In the genomic region with DNA sequence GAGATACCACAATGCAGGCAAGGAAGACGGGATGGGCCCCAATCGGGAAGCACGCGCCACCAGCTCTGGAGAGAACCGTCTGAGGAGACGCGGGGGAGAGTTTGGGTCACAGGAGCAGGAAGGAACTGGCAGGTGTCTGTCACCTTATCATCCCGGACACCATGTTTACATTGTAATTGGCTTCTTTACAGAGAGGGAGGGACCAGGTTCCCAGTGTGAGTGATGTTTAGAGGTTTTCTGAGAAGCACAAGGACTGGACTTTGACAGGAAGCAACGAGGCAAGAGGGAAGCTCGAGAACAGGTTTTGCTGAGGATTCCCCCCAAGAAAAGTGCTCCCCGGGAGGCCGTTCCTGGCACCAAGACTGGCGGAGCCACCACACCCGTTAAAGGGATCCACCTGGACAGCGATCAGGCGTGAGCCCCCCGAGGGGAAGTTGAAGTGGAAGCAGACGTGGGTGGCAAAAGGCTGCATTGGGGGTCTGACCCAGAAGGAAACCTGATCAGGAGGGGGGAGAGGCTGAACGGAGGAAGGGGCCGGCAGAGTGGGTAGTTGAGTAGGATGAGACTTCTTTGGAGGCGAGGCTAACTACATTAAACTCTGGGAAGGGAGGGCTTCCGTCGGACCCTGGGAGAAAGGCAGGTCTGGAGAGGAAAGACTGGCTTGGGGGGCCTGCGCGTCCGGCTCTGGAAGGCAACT, we compare ENCODE assay signal across 8 cellular contexts. TPM values are rescaled to one million over a fixed set of nuclear protein-coding genes. Genes with fewer than 3 reads are reported as not detected.
DNase-seq lines count a peak whose midpoint lies in the region; ATAC-seq and TF ChIP-seq lines count a peak whose summit lies in the region.

No MANE protein-coding gene starts in this region.

- peaks cover 41% of the 10 kb centered on the region for H4K20me1 ChIP-seq in SK-N-SH (ENCODE audit: insufficient read depth)

- CTCF ChIA-PET in SK-N-SH (lab: Yijun Ruan, JAX): interaction anchor here (0.6 to 1.6 kb wide), 4 partner anchors 50 to 472 kb away, joined by 3 to 4 read pairs (median 3); no protein-coding TSS in a partner anchor

- TF ChIP-seq CTCF in SK-N-SH (IDR thresholded peaks at IDR 0.05): no peak

- no peaks in the 10 kb centered on the region for H3K27me3 ChIP-seq in SK-N-SH (ENCODE audit: insufficient read depth)
- no peaks in the 10 kb centered on the region for H3K27me3 ChIP-seq in iPS DF 6.9 (ENCODE audit: control insufficient read depth, insufficient read depth, low read length)

- peak overlapping the region; percentile 85 for H3K9ac ChIP-seq in SK-N-SH

- no peak for TF ChIP-seq EP300 in SK-N-SH (IDR thresholded peaks at IDR 0.05; ENCODE audit: borderline replicate concordance in 1 of 2, low read depth in 1 of 2, low read length in 1 of 2)

- 2% methylated on average over 26 of the region's 26 CpGs for WGBS in SK-N-SH (ENCODE audit: low lambda C conversion rate)
- no CpG with 5 or more reads among the region's 26 CpGs for WGBS in iPS DF 6.9 (ENCODE audit: insufficient coverage, insufficient read length)

- no peaks in the 10 kb centered on the region for H3K9me2 ChIP-seq in SK-N-SH

- peak overlapping the region; percentile 69 to 81 for H3K27ac ChIP-seq in SK-N-SH (ENCODE audit: low read depth in 2 of 2, low read length in 1 of 2)
- no peak overlapping the region for H3K27ac ChIP-seq in iPS DF 6.9 (ENCODE audit: low read length)

- H3K9me3 ChIP-seq in SK-N-SH (no peaks in the 10 kb centered on the region), iPS DF 6.9 (ENCODE audit: control insufficient read depth, insufficient read depth, low read length) (no peaks in the 10 kb centered on the region)

- peak overlapping the region; percentile 81 to 92 for H3K4me3 ChIP-seq in SK-N-SH (ENCODE audit: low read depth in 2 of 2, low read length in 1 of 2)
- peak overlapping the region; percentile 91 for H3K4me3 ChIP-seq in iPS DF 6.9 (ENCODE audit: low read length)

- H3K4me2 ChIP-seq in SK-N-SH: peak overlapping the region; percentile 95

- TF ChIP-seq RAD21 in SK-N-SH (IDR thresholded peaks at IDR 0.05; ENCODE audit: low read length): no peak

- H3K36me3 ChIP-seq in SK-N-SH (replicated peaks in 1 of 2; ENCODE audit: control insufficient read depth in 1 of 2, insufficient read depth in 2 of 2, low read length in 1 of 2): no peaks in the 10 kb centered on the region
- no peaks in the 10 kb centered on the region for H3K36me3 ChIP-seq in iPS DF 6.9 (ENCODE audit: control insufficient read depth, insufficient read depth, low read length)

- ATAC-seq in HG02571 (IDR thresholded peaks at IDR 0.05; ENCODE audit: unreplicated experiment): no peak

- POLR2A ChIA-PET in SK-N-SH (lab: Yijun Ruan, JAX): no interaction called here

- peaks cover 10 to 19% of the 10 kb centered on the region in 2 experiments; a peak in 3 of 4 replicates for H3K4me1 ChIP-seq in SK-N-SH (ENCODE audit: control insufficient read depth in 1 of 2, insufficient read depth in 2 of 2, low read depth in 1 of 2, low read length in 1 of 2)
- no peaks in the 10 kb centered on the region for H3K4me1 ChIP-seq in iPS DF 6.9 (ENCODE audit: control insufficient read depth, insufficient read depth, low read length)

- H3K79me2 ChIP-seq in SK-N-SH (ENCODE audit: insufficient read depth): peaks cover 55% of the 10 kb centered on the region

- peaks cover 9% of the 10 kb centered on the region for H3F3A ChIP-seq in SK-N-SH (replicated peaks; ENCODE audit: insufficient read depth)

- DNase-seq in CD1c-positive myeloid dendritic cell (ENCODE audit: extremely low spot score): peak; percentile 54
- DNase-seq in GM19240 (ENCODE audit: insufficient read length, low spot score): peak; percentile 27
- DNase-seq in HuH-7 (ENCODE audit: low spot score): peak; percentile 71
- DNase-seq in SK-N-SH: no peak
- DNase-seq in astrocyte of the hippocampus (ENCODE audit: low read depth, low spot score): peak; percentile 47
- no peak for DNase-seq in iPS DF 6.9 (ENCODE audit: low read depth, low spot score)
- peak; percentile 78 for DNase-seq in retina

- peak overlapping the region; percentile 39 for H2AFZ ChIP-seq in SK-N-SH (ENCODE audit: low read depth)

TF ChIP-seq in SK-N-SH, 30 proteins besides CTCF, POLR2A, EP300 and RAD21:
- TF ChIP-seq FOXJ3 (CRISPR knock-in tag; IDR thresholded peaks at IDR 0.05) (no peak), TEAD4 (IDR thresholded peaks at IDR 0.05; ENCODE audit: borderline replicate concordance, insufficient read depth) (no peak), YY1 (IDR thresholded peaks at IDR 0.05; ENCODE audit: low read depth) (peak; percentile 45; the same call in 1 of the 2 replicates), SMC3 (IDR thresholded peaks at IDR 0.05; ENCODE audit: low read depth, low read length) (no peak), GATA2 (CRISPR knock-in tag; IDR thresholded peaks at IDR 0.05) (no peak), MXI1 (IDR thresholded peaks at IDR 0.05; ENCODE audit: low read depth, low read length) (no peak; the same call in 1 of the 2 replicates), SIN3A (IDR thresholded peaks at IDR 0.05; ENCODE audit: borderline replicate concordance, low read depth, low read length) (no peak; the same call in 1 of the 2 replicates)
- TF ChIP-seq, protein P1, sequence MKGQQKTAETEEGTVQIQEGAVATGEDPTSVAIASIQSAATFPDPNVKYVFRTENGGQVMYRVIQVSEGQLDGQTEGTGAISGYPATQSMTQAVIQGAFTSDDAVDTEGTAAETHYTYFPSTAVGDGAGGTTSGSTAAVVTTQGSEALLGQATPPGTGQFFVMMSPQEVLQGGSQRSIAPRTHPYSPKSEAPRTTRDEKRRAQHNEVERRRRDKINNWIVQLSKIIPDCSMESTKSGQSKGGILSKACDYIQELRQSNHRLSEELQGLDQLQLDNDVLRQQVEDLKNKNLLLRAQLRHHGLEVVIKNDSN (IDR thresholded peaks at IDR 0.05; ENCODE audit: borderline replicate concordance, low read depth): no peak
- TF ChIP-seq, protein P2, sequence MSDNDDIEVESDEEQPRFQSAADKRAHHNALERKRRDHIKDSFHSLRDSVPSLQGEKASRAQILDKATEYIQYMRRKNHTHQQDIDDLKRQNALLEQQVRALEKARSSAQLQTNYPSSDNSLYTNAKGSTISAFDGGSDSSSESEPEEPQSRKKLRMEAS (IDR thresholded peaks at IDR 0.05; ENCODE audit: low read depth): 0 out of 2 replicates have a peak, but pooled peaks have one; percentile 43
- TF ChIP-seq, protein P3, sequence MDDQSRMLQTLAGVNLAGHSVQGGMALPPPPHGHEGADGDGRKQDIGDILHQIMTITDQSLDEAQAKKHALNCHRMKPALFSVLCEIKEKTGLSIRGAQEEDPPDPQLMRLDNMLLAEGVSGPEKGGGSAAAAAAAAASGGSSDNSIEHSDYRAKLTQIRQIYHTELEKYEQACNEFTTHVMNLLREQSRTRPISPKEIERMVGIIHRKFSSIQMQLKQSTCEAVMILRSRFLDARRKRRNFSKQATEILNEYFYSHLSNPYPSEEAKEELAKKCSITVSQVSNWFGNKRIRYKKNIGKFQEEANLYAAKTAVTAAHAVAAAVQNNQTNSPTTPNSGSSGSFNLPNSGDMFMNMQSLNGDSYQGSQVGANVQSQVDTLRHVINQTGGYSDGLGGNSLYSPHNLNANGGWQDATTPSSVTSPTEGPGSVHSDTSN (IDR thresholded peaks at IDR 0.05): 0 out of 2 replicates have a peak, but pooled peaks have one; percentile 33
TF ChIP-seq in SK-N-SH: peak in this region for 3.

RNA-seq across cellular contexts. Expression of a gene that starts 0.9 kb away (rescaled TPM):
- polyA plus RNA-seq in SK-N-SH (2012; rRNA removed): 17.0 and 23.1 TPM in 2 replicates
- 25.7 and 29.7 TPM in 2 replicates for polyA plus RNA-seq in SK-N-SH (2012; cell fraction: cytosol; rRNA removed)
- polyA plus RNA-seq in SK-N-SH (2012; cell fraction: nucleus; rRNA removed): 14.2 and 41.4 TPM in 2 replicates

Comparison
In these comparisons a context has a peak if more than half of its experiments do, and no peak if none do; other contexts are left out.
1. DNase-seq: peak in CD1c-positive myeloid dendritic cell (single experiment), GM19240 (single experiment), HuH-7 (single experiment), astrocyte of the hippocampus (single experiment) and retina (single experiment); none in SK-N-SH (single experiment) and iPS DF 6.9 (single experiment).